In the genomic region with DNA sequence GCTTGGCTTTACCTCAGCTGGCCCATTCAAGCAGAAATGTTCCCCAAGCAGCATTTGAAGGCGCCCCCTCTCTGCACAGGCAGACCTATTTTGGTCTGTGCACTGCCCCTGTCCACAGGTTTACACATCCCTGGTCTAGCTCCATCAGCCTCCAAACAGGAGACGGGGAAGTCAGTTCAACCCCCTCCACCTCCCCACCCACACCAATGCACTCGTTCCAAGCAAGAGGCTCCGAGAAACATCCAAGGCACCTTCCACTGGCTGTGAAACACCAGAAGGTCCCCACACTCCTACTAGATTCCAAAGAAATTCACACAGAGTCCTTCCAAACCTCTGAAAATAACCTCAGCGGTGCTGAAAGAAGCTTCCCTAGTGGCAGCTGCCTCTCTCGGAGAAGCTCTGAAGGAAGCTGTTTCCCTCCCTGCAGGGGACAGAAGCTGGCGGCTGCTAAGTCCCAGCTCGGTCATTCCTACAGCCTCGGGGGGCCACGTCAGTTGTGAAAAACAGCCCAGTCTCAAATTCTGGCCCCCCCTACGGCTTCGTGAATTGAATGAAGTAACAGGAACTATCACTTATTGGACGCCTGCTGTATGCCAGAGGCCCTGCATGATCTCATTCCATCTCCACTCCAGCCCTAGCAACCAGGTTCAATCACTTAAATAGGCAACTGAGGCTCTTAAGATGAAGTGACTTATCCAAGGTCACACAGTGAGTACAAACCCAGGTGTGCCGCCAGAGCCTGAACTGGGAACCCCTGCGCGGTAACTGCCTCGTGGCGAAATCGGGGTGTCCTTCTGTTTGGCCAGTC, we compare ENCODE assay signal across 8 cellular contexts. TPM values are rescaled to one million over a fixed set of nuclear protein-coding genes. Genes with fewer than 3 reads are reported as not detected.
A peak's percentile ranks its signal among the peaks of the same experiment; 100 is the strongest.
DNase-seq lines count a peak whose midpoint lies in the region; ATAC-seq lines count a peak whose summit lies in the region.

No MANE protein-coding gene starts in this region.

- peaks cover 24 to 49% (median 49%) of the 10 kb centered on the region in 3 donors for H3K4me1 Mint-ChIP-seq in naive B cell

- peaks cover 39 to 40% of the 10 kb centered on the region in 2 donors for H3K4me1 ChIP-seq in duodenal mucosa (ENCODE audit: control insufficient read depth in 1 of 2, insufficient read depth in 2 of 2, low read length in 2 of 2)

- H3K9ac ChIP-seq in duodenal mucosa (ENCODE audit: low read depth in 1 of 2, low read length in 2 of 2): peak overlapping the region; percentile 86 to 94

- H3K27me3 Mint-ChIP-seq in naive B cell: no peaks in the 10 kb centered on the region

- intact Hi-C loops in Right ventricle myocardium inferior (cut with DNase I): loop anchor here (5.0 kb wide), 2 partner anchors 102 to 302 kb away; a partner anchor contains a TSS
- intact Hi-C loops in left ventricle myocardium superior (cut with micrococcal nuclease): no loop called here

- H3K27ac Mint-ChIP-seq in naive B cell: peak overlapping the region; percentile 91 to 100 (median 100)

- H3K27me3 ChIP-seq in duodenal mucosa (ENCODE audit: control insufficient read depth in 1 of 2, insufficient read depth in 2 of 2, low read length in 2 of 2): no peaks in the 10 kb centered on the region

- peak overlapping the region; percentile 81 to 92 for H3K4me3 ChIP-seq in duodenal mucosa (ENCODE audit: low read depth in 1 of 2, low read length in 2 of 2)

- peak overlapping the region; percentile 100 for H3K27ac ChIP-seq in duodenal mucosa (ENCODE audit: low read depth, low read length)

- H3K36me3 ChIP-seq in duodenal mucosa (ENCODE audit: control insufficient read depth in 1 of 2, insufficient read depth in 2 of 2, low read length in 2 of 2): no peaks in the 10 kb centered on the region

- ATAC-seq in Right ventricle myocardium inferior (peak; percentile 1), left ventricle myocardium superior (no peak), naive B cell (ENCODE audit: low read depth in 2 of 2) (peak; percentile 3 to 4), HG03469 (IDR thresholded peaks at IDR 0.05; ENCODE audit: unreplicated experiment) (no peak)

- no peaks in the 10 kb centered on the region for H3K9me3 ChIP-seq in duodenal mucosa (ENCODE audit: control insufficient read depth in 1 of 2, low read length in 2 of 2)

- no peaks in the 10 kb centered on the region for H3K36me3 Mint-ChIP-seq in naive B cell

- DNase-seq in Right ventricle myocardium inferior (ENCODE audit: missing footprints) (no peak), left ventricle myocardium superior (no peak), OCI-M1 (lab: John Stamatoyannopoulos, UW) (peak; percentile 35), naive B cell (no peak), NK-92 (lab: John Stamatoyannopoulos, UW; ENCODE audit: unreplicated experiment) (no peak), SK-N-DZ (ENCODE audit: low spot score) (no peak)

- no peaks in the 10 kb centered on the region for H3K9me3 Mint-ChIP-seq in naive B cell

- H3K4me3 Mint-ChIP-seq in naive B cell: peak overlapping the region; percentile 81 to 99 (median 98)

RNA-seq across cellular contexts. Expression of a gene that starts 0.8 kb away (rescaled TPM):
- total RNA-seq in Right ventricle myocardium inferior (8.0 TPM), left ventricle myocardium superior (8.5 TPM)
- 1 to 10 TPM; 4.0 to 8.5 (median 4.7) TPM for polyA plus RNA-seq in naive B cell (ENCODE audit: low read depth in 6 of 6)
- polyA plus RNA-seq in SK-N-DZ (2014; cell fraction: cytosol; rRNA removed): 3.1 and 4.7 TPM in 2 replicates
- polyA plus RNA-seq in SK-N-DZ (2014; cell fraction: nucleus; rRNA removed): 2.7 and 3.0 TPM in 2 replicates

RNA-seq across cellular contexts. Expression of a gene that starts 21.7 kb away (rescaled TPM):
- total RNA-seq in Right ventricle myocardium inferior (47.6 TPM), left ventricle myocardium superior (49.8 TPM)
- 100 to 1,000 TPM in 5 of 6 donors, 10 to 100 TPM in 1; 96.6 to 137 (median 122) TPM for polyA plus RNA-seq in naive B cell (ENCODE audit: low read depth in 6 of 6)
- polyA plus RNA-seq in SK-N-DZ (2014; cell fraction: cytosol; rRNA removed): 138 and 182 TPM in 2 replicates
- polyA plus RNA-seq in SK-N-DZ (2014; cell fraction: nucleus; rRNA removed): 121 and 145 TPM in 2 replicates

Comparison
In these comparisons a context has a peak if more than half of its experiments do, and no peak if none do; other contexts are left out.
1. ATAC-seq: peak in Right ventricle myocardium inferior (single experiment) and naive B cell (2 of 2); none in left ventricle myocardium superior (single experiment) and HG03469 (single experiment).